Comparison of ENCODE assay signal across 24 cellular contexts in the genomic region with DNA sequence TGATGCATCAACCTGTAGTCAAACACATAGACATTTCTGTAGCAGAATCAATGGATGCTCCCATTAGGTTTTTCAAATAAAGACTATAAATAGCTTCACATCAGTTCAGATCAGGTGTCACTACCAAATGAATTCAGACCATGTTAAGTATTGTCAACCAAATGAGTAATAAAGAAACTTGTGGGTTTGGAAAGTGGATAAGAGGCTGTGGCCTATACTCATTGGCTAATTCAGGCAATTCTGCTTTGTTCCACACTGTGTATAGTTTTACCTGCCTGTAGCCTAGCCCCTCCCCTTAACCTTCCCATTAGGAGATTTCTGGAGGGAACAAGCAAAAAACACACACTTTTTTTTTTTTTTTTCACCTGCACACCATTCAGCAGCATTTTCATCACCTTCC.
DNase-seq lines count a peak whose midpoint lies in the region; ATAC-seq and TF ChIP-seq lines count a peak whose summit lies in the region.
"Had no signal": no experiment of that assay in that cellular context is flagged by ENCODE, and none has a peak within 500 bp of the region (broad histone marks: within the 10 kb centered on the region; RNA-seq: fewer than 3 reads in every experiment).

No MANE protein-coding gene starts in this region.

- no peak for TF ChIP-seq CTCF in GM23338 (conservative IDR thresholded peaks at IDR 0.05; ENCODE audit: low read depth in 2 of 2)

- DNase-seq in HK-2 (ENCODE audit: unreplicated experiment) (no peak), T-helper 1 cell (no peak), anterior cingulate cortex (lab: John Stamatoyannopoulos, UW) (no peak), GM23338 (ENCODE audit: low spot score) (no peak)
- DNase-seq: activated CD4-positive, alpha-beta T cell treated with anti-CD3 and anti-CD28 coated beads, Interleukin-2, amount 50 U/mL, for 1 hour; central memory CD4-positive, alpha-beta T cell; foreskin fibroblast; H9; Kasumi-1; mucosa of descending colon; NCI-H1048; NCI-H2029 treated with DMSO at 0.1 percent for 48 hours; NCI-H446 treated with DMSO at 0.1 percent for 48 hours; posterior cingulate gyrus; stimulated activated naive CD4-positive, alpha-beta T cell treated with Interleukin-2 at 50 U/mL for 16 hours; tibial artery had no signal

- H4K20me1 ChIP-seq in GM23338 (replicated peaks; ENCODE audit: insufficient read depth) = no peaks in the 10 kb centered on the region

- no peaks in the 10 kb centered on the region for H3K4me1 Mint-ChIP-seq in GM23338
- H3K4me1 Mint-ChIP-seq: neural crest cell had no signal

- H3K27ac ChIP-seq in GM23338 (ENCODE audit: low read depth) = no peak overlapping the region
- H3K27ac ChIP-seq: ascending aorta, C4-2B, epithelial cell of prostate, tibial artery had no signal

- H3K36me3 ChIP-seq in GM23338 (ENCODE audit: insufficient read depth) = no peaks in the 10 kb centered on the region
- H3K36me3 ChIP-seq: ascending aorta, tibial artery had no signal

- ATAC-seq in GM18502 (IDR thresholded peaks at IDR 0.05; ENCODE audit: poor library complexity, unreplicated experiment) (peak; percentile 78), GM19395 (IDR thresholded peaks at IDR 0.05; ENCODE audit: unreplicated experiment) (peak; percentile 69), HG02884 (IDR thresholded peaks at IDR 0.05; ENCODE audit: unreplicated experiment) (peak; percentile 70), HG03520 (IDR thresholded peaks at IDR 0.05; ENCODE audit: unreplicated experiment) (peak; percentile 85), GM23338 (no peak)
- ATAC-seq: mucosa of descending colon had no signal

- H3K4me3 Mint-ChIP-seq in GM23338 = no peak overlapping the region
- H3K4me3 Mint-ChIP-seq: H9, neural crest cell had no signal

- no peak overlapping the region for H3K27ac Mint-ChIP-seq in GM23338
- H3K27ac Mint-ChIP-seq: H9 had no signal

- no peaks in the 10 kb centered on the region for H3K4me1 ChIP-seq in GM23338 (ENCODE audit: insufficient read depth)

- H3K27me3 Mint-ChIP-seq in GM23338 (ENCODE audit: insufficient read depth, low read depth, poor library complexity) = peaks cover 4% of the 10 kb centered on the region

- H3K36me3 Mint-ChIP-seq in GM23338 (ENCODE audit: low read depth) = peaks cover 4% of the 10 kb centered on the region; the same call in 1 of the 3 replicates

- no peaks in the 10 kb centered on the region for H3K27me3 ChIP-seq in GM23338 (ENCODE audit: insufficient read depth)
- H3K27me3 ChIP-seq: ascending aorta, tibial artery had no signal

- no peaks in the 10 kb centered on the region for H3K79me2 ChIP-seq in GM23338 (replicated peaks; ENCODE audit: insufficient read depth)

- H3K9me3 Mint-ChIP-seq in GM23338 = peaks cover 11% of the 10 kb centered on the region; the same call in 2 of the 3 replicates

- no peaks in the 10 kb centered on the region for H3F3A ChIP-seq in GM23338 (replicated peaks; ENCODE audit: low read depth)

- H2AFZ ChIP-seq in GM23338 = no peak overlapping the region

- H3K4me3 ChIP-seq in GM23338 = no peak overlapping the region
- H3K4me3 ChIP-seq: ascending aorta, mucosa of descending colon, tibial artery had no signal

- H3K9me2 ChIP-seq in GM23338 (ENCODE audit: insufficient read depth) = peaks cover 3% of the 10 kb centered on the region; the same call in 1 of the 2 replicates

- no peak overlapping the region for H3K4me2 ChIP-seq in GM23338

TF ChIP-seq in GM23338, 12 proteins besides CTCF, POLR2A, EP300 and RAD21:
- TF ChIP-seq NANOG (IDR thresholded peaks at IDR 0.05; ENCODE audit: borderline replicate concordance) (no peak), EZH2phosphoT487 (IDR thresholded peaks at IDR 0.05; ENCODE audit: unreplicated experiment) (no peak), JUNB (IDR thresholded peaks at IDR 0.05; ENCODE audit: unreplicated experiment) (no peak), ZNF114 (CRISPR knock-in tag; IDR thresholded peaks at IDR 0.05) (no peak)
- TF ChIP-seq, protein P1, sequence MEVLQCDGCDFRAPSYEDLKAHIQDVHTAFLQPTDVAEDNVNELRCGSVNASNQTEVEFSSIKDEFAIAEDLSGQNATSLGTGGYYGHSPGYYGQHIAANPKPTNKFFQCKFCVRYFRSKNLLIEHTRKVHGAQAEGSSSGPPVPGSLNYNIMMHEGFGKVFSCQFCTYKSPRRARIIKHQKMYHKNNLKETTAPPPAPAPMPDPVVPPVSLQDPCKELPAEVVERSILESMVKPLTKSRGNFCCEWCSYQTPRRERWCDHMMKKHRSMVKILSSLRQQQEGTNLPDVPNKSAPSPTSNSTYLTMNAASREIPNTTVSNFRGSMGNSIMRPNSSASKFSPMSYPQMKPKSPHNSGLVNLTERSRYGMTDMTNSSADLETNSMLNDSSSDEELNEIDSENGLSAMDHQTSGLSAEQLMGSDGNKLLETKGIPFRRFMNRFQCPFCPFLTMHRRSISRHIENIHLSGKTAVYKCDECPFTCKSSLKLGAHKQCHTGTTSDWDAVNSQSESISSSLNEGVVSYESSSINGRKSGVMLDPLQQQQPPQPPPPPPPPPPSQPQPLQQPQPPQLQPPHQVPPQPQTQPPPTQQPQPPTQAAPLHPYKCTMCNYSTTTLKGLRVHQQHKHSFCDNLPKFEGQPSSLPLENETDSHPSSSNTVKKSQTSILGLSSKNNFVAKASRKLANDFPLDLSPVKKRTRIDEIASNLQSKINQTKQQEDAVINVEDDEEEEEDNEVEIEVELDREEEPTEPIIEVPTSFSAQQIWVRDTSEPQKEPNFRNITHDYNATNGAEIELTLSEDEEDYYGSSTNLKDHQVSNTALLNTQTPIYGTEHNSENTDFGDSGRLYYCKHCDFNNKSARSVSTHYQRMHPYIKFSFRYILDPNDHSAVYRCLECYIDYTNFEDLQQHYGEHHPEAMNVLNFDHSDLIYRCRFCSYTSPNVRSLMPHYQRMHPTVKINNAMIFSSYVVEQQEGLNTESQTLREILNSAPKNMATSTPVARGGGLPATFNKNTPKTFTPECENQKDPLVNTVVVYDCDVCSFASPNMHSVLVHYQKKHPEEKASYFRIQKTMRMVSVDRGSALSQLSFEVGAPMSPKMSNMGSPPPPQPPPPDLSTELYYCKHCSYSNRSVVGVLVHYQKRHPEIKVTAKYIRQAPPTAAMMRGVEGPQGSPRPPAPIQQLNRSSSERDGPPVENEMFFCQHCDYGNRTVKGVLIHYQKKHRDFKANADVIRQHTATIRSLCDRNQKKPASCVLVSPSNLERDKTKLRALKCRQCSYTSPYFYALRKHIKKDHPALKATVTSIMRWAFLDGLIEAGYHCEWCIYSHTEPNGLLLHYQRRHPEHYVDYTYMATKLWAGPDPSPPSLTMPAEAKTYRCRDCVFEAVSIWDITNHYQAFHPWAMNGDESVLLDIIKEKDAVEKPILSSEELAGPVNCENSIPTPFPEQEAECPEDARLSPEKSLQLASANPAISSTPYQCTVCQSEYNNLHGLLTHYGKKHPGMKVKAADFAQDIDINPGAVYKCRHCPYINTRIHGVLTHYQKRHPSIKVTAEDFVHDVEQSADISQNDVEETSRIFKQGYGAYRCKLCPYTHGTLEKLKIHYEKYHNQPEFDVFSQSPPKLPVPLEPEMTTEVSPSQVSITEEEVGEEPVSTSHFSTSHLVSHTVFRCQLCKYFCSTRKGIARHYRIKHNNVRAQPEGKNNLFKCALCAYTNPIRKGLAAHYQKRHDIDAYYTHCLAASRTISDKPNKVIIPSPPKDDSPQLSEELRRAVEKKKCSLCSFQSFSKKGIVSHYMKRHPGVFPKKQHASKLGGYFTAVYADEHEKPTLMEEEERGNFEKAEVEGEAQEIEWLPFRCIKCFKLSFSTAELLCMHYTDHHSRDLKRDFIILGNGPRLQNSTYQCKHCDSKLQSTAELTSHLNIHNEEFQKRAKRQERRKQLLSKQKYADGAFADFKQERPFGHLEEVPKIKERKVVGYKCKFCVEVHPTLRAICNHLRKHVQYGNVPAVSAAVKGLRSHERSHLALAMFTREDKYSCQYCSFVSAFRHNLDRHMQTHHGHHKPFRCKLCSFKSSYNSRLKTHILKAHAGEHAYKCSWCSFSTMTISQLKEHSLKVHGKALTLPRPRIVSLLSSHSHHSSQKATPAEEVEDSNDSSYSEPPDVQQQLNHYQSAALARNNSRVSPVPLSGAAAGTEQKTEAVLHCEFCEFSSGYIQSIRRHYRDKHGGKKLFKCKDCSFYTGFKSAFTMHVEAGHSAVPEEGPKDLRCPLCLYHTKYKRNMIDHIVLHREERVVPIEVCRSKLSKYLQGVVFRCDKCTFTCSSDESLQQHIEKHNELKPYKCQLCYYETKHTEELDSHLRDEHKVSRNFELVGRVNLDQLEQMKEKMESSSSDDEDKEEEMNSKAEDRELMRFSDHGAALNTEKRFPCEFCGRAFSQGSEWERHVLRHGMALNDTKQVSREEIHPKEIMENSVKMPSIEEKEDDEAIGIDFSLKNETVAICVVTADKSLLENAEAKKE (CRISPR knock-in tag; IDR thresholded peaks at IDR 0.05) = no peak
TF ChIP-seq in GM23338: peak in this region for 0.
